Comparison of ENCODE assay signal across 17 cellular contexts in the genomic region with DNA sequence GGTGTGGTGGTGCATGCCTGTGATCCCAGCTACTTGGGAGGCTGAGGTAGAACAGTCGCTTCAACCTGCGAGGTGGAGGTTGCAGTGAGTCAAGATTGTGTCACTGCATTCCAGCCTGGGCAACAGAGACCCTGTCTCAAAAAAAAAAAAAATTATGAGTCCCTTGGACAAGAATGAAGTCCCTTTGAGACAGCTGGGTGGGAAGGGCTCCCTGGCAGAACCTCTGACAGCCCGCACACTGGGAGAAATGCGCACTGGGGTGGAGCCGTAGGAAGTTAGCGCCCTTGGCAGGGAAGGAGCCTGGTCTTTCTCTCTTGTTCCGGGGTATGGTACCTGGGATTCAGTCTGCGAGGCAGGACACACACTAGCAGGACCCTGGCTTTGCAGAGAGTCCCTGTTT. TPM values are rescaled to one million over a fixed set of nuclear protein-coding genes. Genes with fewer than 3 reads are reported as not detected.
DNase-seq lines count a peak whose midpoint lies in the region; ATAC-seq and TF ChIP-seq lines count a peak whose summit lies in the region.
"Had no signal": no experiment of that assay in that cellular context is flagged by ENCODE, and none has a peak within 500 bp of the region (broad histone marks: within the 10 kb centered on the region; RNA-seq: fewer than 3 reads in every experiment).

No MANE protein-coding gene starts in this region.

- CTCF ChIA-PET in IMR-90 (lab: Yijun Ruan, JAX): no interaction called here

- no peak overlapping the region for H2BK12ac ChIP-seq in trophoblast cell (ENCODE audit: low read length)

- H3K9ac ChIP-seq in IMR-90 (ENCODE audit: low read depth, low read length) (no peak overlapping the region), trophoblast cell (ENCODE audit: low read length) (no peak overlapping the region)

- peak; percentile 48 for ATAC-seq in GM23338
- ATAC-seq in IMR-90 (ENCODE audit: low read depth): no peak
- no peak for ATAC-seq in natural killer cell
- ATAC-seq: K562 had no signal

- H3K79me2 ChIP-seq in GM23338 (replicated peaks; ENCODE audit: insufficient read depth): no peaks in the 10 kb centered on the region
- H3K79me2 ChIP-seq in trophoblast cell (ENCODE audit: control insufficient read depth, insufficient read depth, low read length, poor library complexity): no peaks in the 10 kb centered on the region

- POLR2A ChIA-PET in IMR-90 (lab: Charles Lee; ENCODE audit: unreplicated experiment): no interaction called here

- 55% methylated on average over 4 of the region's 8 CpGs; no CpG with 5 or more reads in 1 of the 2 experiments for WGBS in IMR-90 (ENCODE audit: extremely low coverage in 2 of 2, insufficient read length in 1 of 2), 2 experiments
- WGBS in trophoblast cell (ENCODE audit: extremely low coverage, insufficient coverage, insufficient read length): no CpG with 5 or more reads among the region's 8 CpGs

- H3K4me2 ChIP-seq in GM23338: no peak overlapping the region
- H3K4me2 ChIP-seq in IMR-90 (ENCODE audit: low read depth, low read length): no peak overlapping the region
- H3K4me2 ChIP-seq in trophoblast cell (ENCODE audit: low read length): no peak overlapping the region

- H3K14ac ChIP-seq in IMR-90 (replicated peaks; ENCODE audit: low read depth, low read length) (no peak overlapping the region), trophoblast cell (ENCODE audit: low read length) (no peak overlapping the region)

- no peak overlapping the region for H3K56ac ChIP-seq in IMR-90 (ENCODE audit: extremely low read depth, insufficient read depth, low read length)

- H3K27ac ChIP-seq in GM23338 (ENCODE audit: low read depth): no peak overlapping the region
- H3K27ac ChIP-seq in IMR-90 (ENCODE audit: insufficient read depth, low read length): no peak overlapping the region
- H3K27ac ChIP-seq in trophoblast cell (ENCODE audit: low read depth, low read length): no peak overlapping the region

- no TSS peak for BruUV-seq in IMR-90 (replicated peaks; lab: Mats Ljungman, UMichigan)

- dilution Hi-C loops in IMR-90 (cut with HindIII; ENCODE audit: low sequenced_read_pairs, unreplicated experiment): no loop called here

- no peaks in the 10 kb centered on the region for H3F3A ChIP-seq in GM23338 (replicated peaks; ENCODE audit: low read depth)

- no peaks in the 10 kb centered on the region; the same call in 2 of the 3 replicates for H3K9me3 Mint-ChIP-seq in GM23338
- H3K9me3 Mint-ChIP-seq in natural killer cell: no peaks in the 10 kb centered on the region
- H3K9me3 Mint-ChIP-seq: CD4-positive, CD25-positive, alpha-beta regulatory T cell; CD8-positive, alpha-beta memory T cell had no signal

- no peaks in the 10 kb centered on the region; the same call in 1 of the 2 replicates for H3K9me1 ChIP-seq in IMR-90 (ENCODE audit: insufficient read depth, low read length)

- H4K5ac ChIP-seq in IMR-90 (ENCODE audit: low read depth, low read length): no peak overlapping the region

- H3K4ac ChIP-seq in IMR-90 (ENCODE audit: low read depth, low read length): no peak overlapping the region
- H3K4ac ChIP-seq in trophoblast cell (ENCODE audit: low read depth, low read length): no peak overlapping the region

- H3K27me3 ChIP-seq in GM23338 (ENCODE audit: insufficient read depth): peaks cover 98% of the 10 kb centered on the region
- peaks cover 11% of the 10 kb centered on the region for H3K27me3 ChIP-seq in IMR-90 (ENCODE audit: control insufficient read depth, insufficient read depth, low read length)
- H3K27me3 ChIP-seq in trophoblast cell (ENCODE audit: insufficient read depth, low read length): peaks cover 16% of the 10 kb centered on the region
- H3K27me3 ChIP-seq: BE2C had no signal

- no peak overlapping the region for H3K18ac ChIP-seq in IMR-90 (ENCODE audit: low read depth, low read length)
- no peak overlapping the region for H3K18ac ChIP-seq in trophoblast cell (ENCODE audit: low read length)

- H4K8ac ChIP-seq in IMR-90 (ENCODE audit: low read depth in 2 of 2, low read length in 2 of 2) (no peak overlapping the region), trophoblast cell (ENCODE audit: low read depth, low read length) (no peak overlapping the region)

- peak overlapping the region; percentile 44 for H2AK9ac ChIP-seq in IMR-90 (replicated peaks; ENCODE audit: low read depth, low read length, poor library complexity)

- H2BK5ac ChIP-seq in IMR-90 (ENCODE audit: low read depth, low read length, poor library complexity, severe bottlenecking) (no peak overlapping the region), trophoblast cell (ENCODE audit: low read depth, low read length, poor library complexity) (no peak overlapping the region)

- no peak overlapping the region for H2AK5ac ChIP-seq in IMR-90 (ENCODE audit: low read depth, low read length)
- no peak overlapping the region for H2AK5ac ChIP-seq in trophoblast cell (ENCODE audit: low read length)

- TF ChIP-seq CTCF in GM23338 (conservative IDR thresholded peaks at IDR 0.05; ENCODE audit: low read depth in 2 of 2) (no peak), IMR-90 (conservative IDR thresholded peaks at IDR 0.05; ENCODE audit: low read depth, low read length) (no peak), natural killer cell (IDR thresholded peaks at IDR 0.05) (no peak)

- no peak for TF ChIP-seq RAD21 in IMR-90 (IDR thresholded peaks at IDR 0.05; ENCODE audit: low read length)

- no peak overlapping the region for H4K91ac ChIP-seq in IMR-90 (ENCODE audit: insufficient read depth, low read depth, low read length)
- H4K91ac ChIP-seq in trophoblast cell (ENCODE audit: low read depth, low read length): no peak overlapping the region

- no peaks in the 10 kb centered on the region for H3K36me3 ChIP-seq in GM23338 (ENCODE audit: insufficient read depth)
- no peaks in the 10 kb centered on the region for H3K36me3 ChIP-seq in IMR-90 (ENCODE audit: control insufficient read depth, insufficient read depth, low read length)
- no peaks in the 10 kb centered on the region for H3K36me3 ChIP-seq in trophoblast cell (ENCODE audit: control insufficient read depth in 1 of 2, insufficient read depth in 2 of 2, low read length in 2 of 2)
- H3K36me3 ChIP-seq: BE2C had no signal

- H3K36me3 Mint-ChIP-seq in GM23338 (ENCODE audit: low read depth): no peaks in the 10 kb centered on the region
- H3K36me3 Mint-ChIP-seq in natural killer cell: no peaks in the 10 kb centered on the region
- H3K36me3 Mint-ChIP-seq: CD4-positive, CD25-positive, alpha-beta regulatory T cell; CD8-positive, alpha-beta memory T cell had no signal

- no peak overlapping the region for H3K27ac Mint-ChIP-seq in GM23338
- H3K27ac Mint-ChIP-seq in natural killer cell: no peak overlapping the region
- H3K27ac Mint-ChIP-seq: CD4-positive, CD25-positive, alpha-beta regulatory T cell; CD8-positive, alpha-beta memory T cell; H9 had no signal

- no peak for TF ChIP-seq POLR2A in IMR-90 (IDR thresholded peaks at IDR 0.05; ENCODE audit: low read depth, low read length)

- H3K4me1 Mint-ChIP-seq in GM23338: peaks cover 28% of the 10 kb centered on the region; the same call in 2 of the 3 replicates
- H3K4me1 Mint-ChIP-seq in natural killer cell: no peaks in the 10 kb centered on the region
- H3K4me1 Mint-ChIP-seq: CD4-positive, CD25-positive, alpha-beta regulatory T cell; CD8-positive, alpha-beta memory T cell had no signal

- H4K20me1 ChIP-seq in GM23338 (replicated peaks; ENCODE audit: insufficient read depth) (peaks cover 53% of the 10 kb centered on the region), IMR-90 (ENCODE audit: insufficient read depth, low read length) (no peaks in the 10 kb centered on the region)

- DNase-seq in GM23338 (ENCODE audit: low spot score) (no peak), IMR-90 (no peak), islet precursor cell (peak; percentile 67), trophoblast cell (peak; percentile 64 to 71), NCI-H187 treated with DMSO at 0.1 percent for 48 hours (lab: John Stamatoyannopoulos, UW) (no peak), natural killer cell (no peak)
- no peak for DNase-seq in activated CD8-positive, alpha-beta memory T cell treated with anti-CD3 and anti-CD28 coated beads for 24 hours
- DNase-seq: ACHN; BE2C; C1 segment of cervical spinal cord; CD4-positive, CD25-positive, alpha-beta regulatory T cell; CD8-positive, alpha-beta memory T cell; COR-L47; DMS 273 treated with DMSO at 0.1 percent for 48 hours; GDM1; H9 had no signal

- peaks cover 99% of the 10 kb centered on the region for H3K27me3 Mint-ChIP-seq in GM23338 (ENCODE audit: insufficient read depth, low read depth, poor library complexity)
- H3K27me3 Mint-ChIP-seq in natural killer cell (ENCODE audit: low read depth in 2 of 2): peaks cover 27 to 51% of the 10 kb centered on the region in 2 donors

- intact Hi-C loops in IMR-90 (cut with micrococcal nuclease) (no loop called here), natural killer cell (cut with micrococcal nuclease) (no loop called here)

- peaks cover 10% of the 10 kb centered on the region; the same call in 1 of the 2 replicates for H3K4me1 ChIP-seq in GM23338 (ENCODE audit: insufficient read depth)
- H3K4me1 ChIP-seq in IMR-90 (ENCODE audit: control insufficient read depth, insufficient read depth, low read length): no peaks in the 10 kb centered on the region
- H3K4me1 ChIP-seq in trophoblast cell (ENCODE audit: control insufficient read depth in 1 of 2, insufficient read depth in 2 of 2, low read length in 2 of 2): no peaks in the 10 kb centered on the region
- H3K4me1 ChIP-seq: BE2C had no signal

- no peak overlapping the region for H3K4me3 ChIP-seq in GM23338
- H3K4me3 ChIP-seq in IMR-90 (ENCODE audit: insufficient read depth, low read depth, low read length): no peak overlapping the region
- no peak overlapping the region for H3K4me3 ChIP-seq in trophoblast cell (ENCODE audit: low read depth, low read length)
- H3K4me3 ChIP-seq: K562 had no signal

- no peak overlapping the region for H2BK20ac ChIP-seq in IMR-90 (ENCODE audit: low read depth, low read length)

- H3K9me3 ChIP-seq in IMR-90 (ENCODE audit: control insufficient read depth, insufficient read depth, low read length) (no peaks in the 10 kb centered on the region), trophoblast cell (ENCODE audit: insufficient read depth, low read depth, low read length) (no peaks in the 10 kb centered on the region)
- H3K9me3 ChIP-seq: BE2C had no signal

- H2AFZ ChIP-seq in GM23338 (no peak overlapping the region), IMR-90 (replicated peaks; ENCODE audit: low read length, poor library complexity) (no peak overlapping the region), trophoblast cell (ENCODE audit: insufficient read depth, low read length, poor library complexity) (no peak overlapping the region)

- H2BK120ac ChIP-seq in IMR-90 (ENCODE audit: low read depth, low read length): no peak overlapping the region
- H2BK120ac ChIP-seq in trophoblast cell (ENCODE audit: insufficient read depth, low read length, poor library complexity): no peak overlapping the region

- no peak overlapping the region for H3K23ac ChIP-seq in IMR-90 (ENCODE audit: low read depth, low read length)
- H3K23ac ChIP-seq in trophoblast cell (ENCODE audit: low read length): no peak overlapping the region

- H3K4me3 Mint-ChIP-seq in GM23338: no peak overlapping the region
- H3K4me3 Mint-ChIP-seq in natural killer cell: no peak overlapping the region
- H3K4me3 Mint-ChIP-seq: CD4-positive, CD25-positive, alpha-beta regulatory T cell; CD8-positive, alpha-beta memory T cell had no signal

- no peak overlapping the region for H4K12ac ChIP-seq in trophoblast cell (ENCODE audit: low read depth, low read length)

- H3K79me1 ChIP-seq in IMR-90 (ENCODE audit: low read depth in 1 of 2, low read length in 2 of 2) (no peaks in the 10 kb centered on the region), trophoblast cell (ENCODE audit: low read length) (no peaks in the 10 kb centered on the region)

- in situ Hi-C loops in IMR-90 (cut with MboI; ENCODE audit: low sequenced_read_pairs): no loop called here

- H2BK15ac ChIP-seq in IMR-90 (ENCODE audit: low read depth, low read length): no peak overlapping the region

- no peaks in the 10 kb centered on the region for H3K9me2 ChIP-seq in GM23338 (ENCODE audit: insufficient read depth)

RNA-seq across cellular contexts. Expression of a gene that starts 51.4 kb away (rescaled TPM):
- total RNA-seq in GM23338 (2014; rRNA removed; shearing (Covaris generic)): 0.04 TPM in 1 of 2 replicates, not detected in the other
- polyA plus RNA-seq in GM23338 (2016; fragmentation: Nextera tagmentation; extraction: Ambion mirVana) (not detected in 2 replicates), IMR-90 (2012; rRNA removed) (2.0 and 2.1 TPM in 2 replicates)
- total RNA-seq in IMR-90 (2012; rRNA removed) (5.6 and 7.5 TPM in 2 replicates), natural killer cell (10 to 100 TPM in 1 of 3 donors, 1 to 10 TPM in 2; 9.2 to 11.5 (median 9.5) TPM)
- polyA plus RNA-seq in IMR-90 (2012; cell fraction: cytosol; rRNA removed): 1.2 and 1.9 TPM in 2 replicates
- 0.55 and 2.0 TPM in 2 replicates for polyA plus RNA-seq in IMR-90 (2012; cell fraction: nucleus; rRNA removed; ENCODE audit: low replicate concordance)
- polyA plus RNA-seq in trophoblast cell (2013): 0.36 and 0.42 TPM in 2 replicates
- total RNA-seq: H9 had no signal

Comparison
In these comparisons a context has a peak if more than half of its experiments do, and no peak if none do; other contexts are left out.
1. DNase-seq: peak in islet precursor cell (single experiment) and trophoblast cell (2 of 2); none in GM23338 (single experiment), IMR-90 (single experiment), NCI-H187 treated with DMSO at 0.1 percent for 48 hours (single experiment), activated CD8-positive, alpha-beta memory T cell treated with anti-CD3 and anti-CD28 coated beads for 24 hours (single experiment) and natural killer cell (single experiment).